10 cellular contexts compared by ENCODE assay signal in the genomic region with DNA sequence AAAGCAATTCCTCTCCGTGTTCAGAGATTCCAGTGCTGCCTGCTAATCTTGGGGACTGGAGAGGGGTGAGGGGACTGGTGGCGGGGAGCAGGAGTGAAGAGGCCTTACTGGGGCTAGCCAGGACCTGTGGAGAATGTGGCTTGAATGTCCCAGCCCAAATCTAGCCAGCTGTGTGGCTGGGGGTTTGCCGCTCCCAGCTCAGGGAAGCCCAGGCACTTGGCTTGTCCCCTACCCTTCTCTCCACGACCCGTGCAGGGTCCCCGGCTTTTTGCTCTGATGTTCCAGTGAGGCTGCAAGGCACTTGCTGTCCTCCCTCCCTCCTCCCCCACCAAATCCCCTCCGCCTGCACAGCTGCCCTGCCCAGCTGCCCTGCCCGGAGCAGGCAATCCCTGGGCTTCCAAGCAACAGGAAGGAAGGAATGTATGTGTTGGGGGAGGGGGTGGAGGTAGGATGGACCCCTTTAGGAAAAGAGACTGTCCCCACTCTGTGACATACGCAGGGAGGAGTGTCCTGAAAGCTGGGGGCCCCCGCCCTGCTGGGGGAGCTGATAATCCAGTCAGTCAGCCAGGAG. TPM values are rescaled to one million over a fixed set of nuclear protein-coding genes. Genes with fewer than 3 reads are reported as not detected.
A peak's percentile ranks its signal among the peaks of the same experiment; 100 is the strongest.
DNase-seq lines count a peak whose midpoint lies in the region; ATAC-seq and TF ChIP-seq lines count a peak whose summit lies in the region.
"Had no signal": no experiment of that assay in that cellular context is flagged by ENCODE, and none has a peak within 500 bp of the region (broad histone marks: within the 10 kb centered on the region; RNA-seq: fewer than 3 reads in every experiment).

No MANE protein-coding gene starts in this region.

- intact Hi-C loops in CD4-positive, alpha-beta memory T cell (cut with micrococcal nuclease) = no loop called here
- intact Hi-C loops in vagina (cut with DNase I) = no loop called here

- H3K4me1 ChIP-seq in CD4-positive, alpha-beta memory T cell (ENCODE audit: insufficient read depth, low read length) = peaks cover 50% of the 10 kb centered on the region
- H3K4me1 ChIP-seq in HUES64 (ENCODE audit: insufficient read depth, low read length) (peaks cover 25% of the 10 kb centered on the region), vagina (peaks cover 31% of the 10 kb centered on the region)
- peaks cover 42% of the 10 kb centered on the region for H3K4me1 ChIP-seq in effector memory CD4-positive, alpha-beta T cell (ENCODE audit: control insufficient read depth, insufficient read depth, low read length, poor library complexity, severe bottlenecking)

- 8% methylated on average over 10 of the region's 10 CpGs for WGBS in HUES64

- H3K27me3 Mint-ChIP-seq in CD4-positive, alpha-beta memory T cell = peaks cover 0 to 3% of the 10 kb centered on the region in 2 donors
- no peaks in the 10 kb centered on the region for H3K27me3 Mint-ChIP-seq in naive thymus-derived CD8-positive, alpha-beta T cell

- POLR2A ChIA-PET in CD4-positive, alpha-beta memory T cell (lab: Charles Lee; ENCODE audit: partially characterized antibody) = interaction anchor here (1.1 to 1.8 kb wide), 3 partner anchors 15 to 91 kb away, joined by 3 to 6 read pairs (median 5); a partner anchor contains a TSS
- POLR2A ChIA-PET in naive thymus-derived CD8-positive, alpha-beta T cell (lab: Charles Lee) = interaction anchor here (0.5 to 3.7 kb wide), 12 partner anchors 10 to 690 kb away, joined by 3 to 37 read pairs (median 6); a partner anchor contains a TSS

- no peak overlapping the region for H3K27ac ChIP-seq in CD4-positive, alpha-beta memory T cell (ENCODE audit: low read depth, low read length)
- H3K27ac ChIP-seq in HUES64 (ENCODE audit: low read depth, low read length) (peak overlapping the region; percentile 97), vagina (no peak overlapping the region)
- peak overlapping the region; percentile 7 for H3K27ac ChIP-seq in effector memory CD4-positive, alpha-beta T cell (ENCODE audit: insufficient read depth, low read length, poor library complexity, severe bottlenecking)
- H3K27ac ChIP-seq: VCaP had no signal

- no peak overlapping the region for H3K4me3 ChIP-seq in CD4-positive, alpha-beta memory T cell (ENCODE audit: low read length in 2 of 2)
- H3K4me3 ChIP-seq in HUES64 (ENCODE audit: low read length) (peak overlapping the region; percentile 90), vagina (no peak overlapping the region)
- H3K4me3 ChIP-seq in effector memory CD4-positive, alpha-beta T cell (ENCODE audit: insufficient read depth, low read depth, low read length, poor library complexity, severe bottlenecking) = no peak overlapping the region

- TF ChIP-seq CTCF in vagina (IDR thresholded peaks at IDR 0.05) = no peak

- no peaks in the 10 kb centered on the region for H3K36me3 ChIP-seq in CD4-positive, alpha-beta memory T cell (ENCODE audit: insufficient read depth, low read length)
- peaks cover 15% of the 10 kb centered on the region; the same call in 1 of the 2 replicates for H3K36me3 ChIP-seq in HUES64 (ENCODE audit: insufficient read depth, low read length)
- H3K36me3 ChIP-seq in effector memory CD4-positive, alpha-beta T cell (ENCODE audit: control insufficient read depth, insufficient read depth, low read length) = no peaks in the 10 kb centered on the region
- no peaks in the 10 kb centered on the region for H3K36me3 ChIP-seq in vagina

- peak overlapping the region; percentile 77 for H3K9ac ChIP-seq in HUES64 (ENCODE audit: low read depth, low read length)

- no peaks in the 10 kb centered on the region for H3K27me3 ChIP-seq in CD4-positive, alpha-beta memory T cell (ENCODE audit: insufficient read depth, low read length)
- peaks cover 5% of the 10 kb centered on the region; the same call in 1 of the 2 replicates for H3K27me3 ChIP-seq in HUES64 (ENCODE audit: insufficient read depth, low read length)
- H3K27me3 ChIP-seq in effector memory CD4-positive, alpha-beta T cell (replicated peaks; ENCODE audit: control insufficient read depth, insufficient read depth, low read length, poor library complexity, severe bottlenecking) = no peaks in the 10 kb centered on the region
- no peaks in the 10 kb centered on the region for H3K27me3 ChIP-seq in vagina

- H3K9me3 Mint-ChIP-seq in CD4-positive, alpha-beta memory T cell = no peaks in the 10 kb centered on the region
- H3K9me3 Mint-ChIP-seq in naive thymus-derived CD8-positive, alpha-beta T cell = no peaks in the 10 kb centered on the region

- DNase-seq in CD4-positive, alpha-beta memory T cell = no peak
- DNase-seq in effector memory CD4-positive, alpha-beta T cell = no peak
- DNase-seq in naive thymus-derived CD8-positive, alpha-beta T cell = peak in 2 of 10 donors; percentile 28 to 41
- no peak for DNase-seq in stimulated activated CD4-positive, alpha-beta T cell treated with anti-CD3 and anti-CD28 coated beads, Interleukin-4, amount 100 ng/mL, for 4 hours
- DNase-seq in COLO829 (ENCODE audit: low spot score) (no peak), vagina (ENCODE audit: extremely low spot score in 2 of 2) (no peak), HuH-7.5 (ENCODE audit: low spot score) (no peak)
- DNase-seq: NCI-H1105 had no signal

- no peaks in the 10 kb centered on the region for H3K9me3 ChIP-seq in CD4-positive, alpha-beta memory T cell (ENCODE audit: control insufficient read depth in 1 of 2, low read length in 2 of 2)
- H3K9me3 ChIP-seq in HUES64 (ENCODE audit: insufficient read depth, low read depth, low read length) (peaks cover 5% of the 10 kb centered on the region; the same call in 1 of the 2 replicates), vagina (no peaks in the 10 kb centered on the region)
- no peaks in the 10 kb centered on the region for H3K9me3 ChIP-seq in effector memory CD4-positive, alpha-beta T cell (ENCODE audit: control insufficient read depth, low read length)

- CTCF ChIA-PET in CD4-positive, alpha-beta memory T cell (lab: Charles Lee; ENCODE audit: partially characterized antibody) = interaction anchor here (1.3 kb wide), 1 partner anchor 14 kb away, joined by 3 read pairs; a partner anchor contains a TSS

- ATAC-seq in naive thymus-derived CD8-positive, alpha-beta T cell = peak in 1 of 2 donors; percentile 20

- peak overlapping the region in 6 of 7 donors; percentile 66 to 93 (median 86) for H3K27ac Mint-ChIP-seq in CD4-positive, alpha-beta memory T cell
- H3K27ac Mint-ChIP-seq in naive thymus-derived CD8-positive, alpha-beta T cell = peak overlapping the region; percentile 70 to 98 (median 96)

- H3K36me3 Mint-ChIP-seq in CD4-positive, alpha-beta memory T cell = peaks cover 0 to 8% of the 10 kb centered on the region in 2 donors
- peaks cover 0 to 2% (median 0%) of the 10 kb centered on the region in 3 donors for H3K36me3 Mint-ChIP-seq in naive thymus-derived CD8-positive, alpha-beta T cell

- peaks cover 23 to 48% (median 32%) of the 10 kb centered on the region in 4 donors for H3K4me1 Mint-ChIP-seq in CD4-positive, alpha-beta memory T cell
- peaks cover 24 to 64% (median 58%) of the 10 kb centered on the region in 4 donors for H3K4me1 Mint-ChIP-seq in naive thymus-derived CD8-positive, alpha-beta T cell

- peak overlapping the region in 6 of 8 donors; percentile 28 to 95 (median 60) for H3K4me3 Mint-ChIP-seq in CD4-positive, alpha-beta memory T cell
- H3K4me3 Mint-ChIP-seq in naive thymus-derived CD8-positive, alpha-beta T cell = peak overlapping the region; percentile 85 to 98 (median 94)

- no peak for TF ChIP-seq POLR2A in vagina (IDR thresholded peaks at IDR 0.05)

RNA-seq across cellular contexts. Expression of a gene that starts 2.6 kb away (rescaled TPM):
- 1 to 10 TPM; 1.7 to 2.0 TPM for total RNA-seq in CD4-positive, alpha-beta memory T cell
- polyA plus RNA-seq in CD4-positive, alpha-beta memory T cell = under 1 TPM; 0.30 to 0.53 TPM
- polyA plus RNA-seq in HUES64 (2013, experiment 1 of 2) = 15.7 TPM
- polyA plus RNA-seq in HUES64 (2013, experiment 2 of 2) = 15.7 TPM
- 1 to 10 TPM; 7.0 to 7.2 TPM for total RNA-seq in naive thymus-derived CD8-positive, alpha-beta T cell
- 1 to 10 TPM; 1.6 to 5.5 (median 2.0) TPM for polyA plus RNA-seq in naive thymus-derived CD8-positive, alpha-beta T cell
- total RNA-seq in vagina = 4.9 TPM

RNA-seq across cellular contexts. Expression of a gene that starts 14.9 kb away (rescaled TPM):
- total RNA-seq in CD4-positive, alpha-beta memory T cell = 10 to 100 TPM; 38.6 to 39.0 TPM
- polyA plus RNA-seq in CD4-positive, alpha-beta memory T cell = 10 to 100 TPM; 23.4 to 28.5 TPM
- 39.8 TPM for polyA plus RNA-seq in HUES64 (2013, experiment 1 of 2)
- polyA plus RNA-seq in HUES64 (2013, experiment 2 of 2) = 42.5 TPM
- 10 to 100 TPM; 33.7 to 33.8 TPM for total RNA-seq in naive thymus-derived CD8-positive, alpha-beta T cell
- polyA plus RNA-seq in naive thymus-derived CD8-positive, alpha-beta T cell = 10 to 100 TPM; 24.9 to 39.0 (median 36.8) TPM
- total RNA-seq in vagina = 51.6 TPM

RNA-seq across cellular contexts. Expression of a gene that starts 37.8 kb away (rescaled TPM):
- total RNA-seq in CD4-positive, alpha-beta memory T cell = 10 to 100 TPM; 64.1 to 69.5 TPM
- 100 to 1,000 TPM; 208 to 250 TPM for polyA plus RNA-seq in CD4-positive, alpha-beta memory T cell
- polyA plus RNA-seq in HUES64 (2013, experiment 1 of 2) = 215 TPM
- 188 TPM for polyA plus RNA-seq in HUES64 (2013, experiment 2 of 2)
- 10 to 100 TPM; 79.3 to 85.4 TPM for total RNA-seq in naive thymus-derived CD8-positive, alpha-beta T cell
- 100 to 1,000 TPM; 238 to 276 (median 270) TPM for polyA plus RNA-seq in naive thymus-derived CD8-positive, alpha-beta T cell
- 172 TPM for total RNA-seq in vagina

Comparison
In these comparisons a context has a peak if more than half of its experiments do, and no peak if none do; other contexts are left out.
1. H3K27ac ChIP-seq: peak in HUES64 (single experiment) and effector memory CD4-positive, alpha-beta T cell (single experiment); none in CD4-positive, alpha-beta memory T cell (single experiment) and vagina (single experiment).